In genomic region chr14:75126679-75127473, GRCh38 we compare ENCODE assay signal across 1 cellular context.
TF ChIP-seq lines count a peak whose summit lies in the region.

Gene NEK9, minus strand, starts transcription at chr14:75127048. Its CDS starts 127 bp downstream, at chr14:75126921.

TF ChIP-seq in HepG2, 621 proteins besides CTCF, POLR2A, EP300 and RAD21 (continued from another document and continues in another):
- TF ChIP-seq, protein P1, sequence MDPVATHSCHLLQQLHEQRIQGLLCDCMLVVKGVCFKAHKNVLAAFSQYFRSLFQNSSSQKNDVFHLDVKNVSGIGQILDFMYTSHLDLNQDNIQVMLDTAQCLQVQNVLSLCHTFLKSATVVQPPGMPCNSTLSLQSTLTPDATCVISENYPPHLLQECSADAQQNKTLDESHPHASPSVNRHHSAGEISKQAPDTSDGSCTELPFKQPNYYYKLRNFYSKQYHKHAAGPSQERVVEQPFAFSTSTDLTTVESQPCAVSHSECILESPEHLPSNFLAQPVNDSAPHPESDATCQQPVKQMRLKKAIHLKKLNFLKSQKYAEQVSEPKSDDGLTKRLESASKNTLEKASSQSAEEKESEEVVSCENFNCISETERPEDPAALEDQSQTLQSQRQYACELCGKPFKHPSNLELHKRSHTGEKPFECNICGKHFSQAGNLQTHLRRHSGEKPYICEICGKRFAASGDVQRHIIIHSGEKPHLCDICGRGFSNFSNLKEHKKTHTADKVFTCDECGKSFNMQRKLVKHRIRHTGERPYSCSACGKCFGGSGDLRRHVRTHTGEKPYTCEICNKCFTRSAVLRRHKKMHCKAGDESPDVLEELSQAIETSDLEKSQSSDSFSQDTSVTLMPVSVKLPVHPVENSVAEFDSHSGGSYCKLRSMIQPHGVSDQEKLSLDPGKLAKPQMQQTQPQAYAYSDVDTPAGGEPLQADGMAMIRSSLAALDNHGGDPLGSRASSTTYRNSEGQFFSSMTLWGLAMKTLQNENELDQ (CRISPR knock-in tag; IDR thresholded peaks at IDR 0.05; ENCODE audit: borderline replicate concordance), result no peak
- no peak for TF ChIP-seq JDP2 (CRISPR knock-in tag; IDR thresholded peaks at IDR 0.05; ENCODE audit: borderline replicate concordance)
- no peak; the same call in 1 of the 2 replicates for TF ChIP-seq NR3C1 (CRISPR knock-in tag; IDR thresholded peaks at IDR 0.05)
- TF ChIP-seq ELF4 (CRISPR knock-in tag; IDR thresholded peaks at IDR 0.05; ENCODE audit: borderline replicate concordance), result peak; percentile 77
- TF ChIP-seq TP53 (CRISPR knock-in tag; conservative IDR thresholded peaks at IDR 0.05), result peak; percentile 73; the same call in 1 of the 2 replicates
- TF ChIP-seq ZNF557 (CRISPR knock-in tag; IDR thresholded peaks at IDR 0.05), result no peak
- TF ChIP-seq MEIS1 (CRISPR knock-in tag; IDR thresholded peaks at IDR 0.05; ENCODE audit: borderline replicate concordance), result 0 out of 2 replicates have a peak, but pooled peaks have one; percentile 42
- TF ChIP-seq, protein P2, sequence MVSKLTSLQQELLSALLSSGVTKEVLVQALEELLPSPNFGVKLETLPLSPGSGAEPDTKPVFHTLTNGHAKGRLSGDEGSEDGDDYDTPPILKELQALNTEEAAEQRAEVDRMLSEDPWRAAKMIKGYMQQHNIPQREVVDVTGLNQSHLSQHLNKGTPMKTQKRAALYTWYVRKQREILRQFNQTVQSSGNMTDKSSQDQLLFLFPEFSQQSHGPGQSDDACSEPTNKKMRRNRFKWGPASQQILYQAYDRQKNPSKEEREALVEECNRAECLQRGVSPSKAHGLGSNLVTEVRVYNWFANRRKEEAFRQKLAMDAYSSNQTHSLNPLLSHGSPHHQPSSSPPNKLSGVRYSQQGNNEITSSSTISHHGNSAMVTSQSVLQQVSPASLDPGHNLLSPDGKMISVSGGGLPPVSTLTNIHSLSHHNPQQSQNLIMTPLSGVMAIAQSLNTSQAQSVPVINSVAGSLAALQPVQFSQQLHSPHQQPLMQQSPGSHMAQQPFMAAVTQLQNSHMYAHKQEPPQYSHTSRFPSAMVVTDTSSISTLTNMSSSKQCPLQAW (CRISPR knock-in tag; IDR thresholded peaks at IDR 0.05), result peak; percentile 92
- peak; percentile 78 for TF ChIP-seq ATF7-NPFF (CRISPR knock-in tag; IDR thresholded peaks at IDR 0.05; ENCODE audit: low read depth)
- no peak for TF ChIP-seq ZNF652 (CRISPR knock-in tag; IDR thresholded peaks at IDR 0.05; ENCODE audit: borderline replicate concordance, low read depth)
- no peak for TF ChIP-seq KAT2B (IDR thresholded peaks at IDR 0.05; ENCODE audit: borderline replicate concordance, low read depth, low read length)
- TF ChIP-seq PLRG1 (conservative IDR thresholded peaks at IDR 0.05), result no peak
- 0 out of 2 replicates have a peak, but pooled peaks have one; percentile 38 for TF ChIP-seq ZNF160 (CRISPR knock-in tag; IDR thresholded peaks at IDR 0.05)
- TF ChIP-seq ZNF598 (CRISPR knock-in tag; IDR thresholded peaks at IDR 0.05; ENCODE audit: borderline replicate concordance), result peak; percentile 77; the same call in 1 of the 2 replicates
- no peak for TF ChIP-seq U2AF2 (IDR thresholded peaks at IDR 0.05; ENCODE audit: low read depth, low read length)
- TF ChIP-seq, protein P3, sequence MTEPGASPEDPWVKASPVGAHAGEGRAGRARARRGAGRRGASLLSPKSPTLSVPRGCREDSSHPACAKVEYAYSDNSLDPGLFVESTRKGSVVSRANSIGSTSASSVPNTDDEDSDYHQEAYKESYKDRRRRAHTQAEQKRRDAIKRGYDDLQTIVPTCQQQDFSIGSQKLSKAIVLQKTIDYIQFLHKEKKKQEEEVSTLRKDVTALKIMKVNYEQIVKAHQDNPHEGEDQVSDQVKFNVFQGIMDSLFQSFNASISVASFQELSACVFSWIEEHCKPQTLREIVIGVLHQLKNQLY (CRISPR knock-in tag; IDR thresholded peaks at IDR 0.05), result 0 out of 2 replicates have a peak, but pooled peaks have one; percentile 34
- TF ChIP-seq, protein P4, sequence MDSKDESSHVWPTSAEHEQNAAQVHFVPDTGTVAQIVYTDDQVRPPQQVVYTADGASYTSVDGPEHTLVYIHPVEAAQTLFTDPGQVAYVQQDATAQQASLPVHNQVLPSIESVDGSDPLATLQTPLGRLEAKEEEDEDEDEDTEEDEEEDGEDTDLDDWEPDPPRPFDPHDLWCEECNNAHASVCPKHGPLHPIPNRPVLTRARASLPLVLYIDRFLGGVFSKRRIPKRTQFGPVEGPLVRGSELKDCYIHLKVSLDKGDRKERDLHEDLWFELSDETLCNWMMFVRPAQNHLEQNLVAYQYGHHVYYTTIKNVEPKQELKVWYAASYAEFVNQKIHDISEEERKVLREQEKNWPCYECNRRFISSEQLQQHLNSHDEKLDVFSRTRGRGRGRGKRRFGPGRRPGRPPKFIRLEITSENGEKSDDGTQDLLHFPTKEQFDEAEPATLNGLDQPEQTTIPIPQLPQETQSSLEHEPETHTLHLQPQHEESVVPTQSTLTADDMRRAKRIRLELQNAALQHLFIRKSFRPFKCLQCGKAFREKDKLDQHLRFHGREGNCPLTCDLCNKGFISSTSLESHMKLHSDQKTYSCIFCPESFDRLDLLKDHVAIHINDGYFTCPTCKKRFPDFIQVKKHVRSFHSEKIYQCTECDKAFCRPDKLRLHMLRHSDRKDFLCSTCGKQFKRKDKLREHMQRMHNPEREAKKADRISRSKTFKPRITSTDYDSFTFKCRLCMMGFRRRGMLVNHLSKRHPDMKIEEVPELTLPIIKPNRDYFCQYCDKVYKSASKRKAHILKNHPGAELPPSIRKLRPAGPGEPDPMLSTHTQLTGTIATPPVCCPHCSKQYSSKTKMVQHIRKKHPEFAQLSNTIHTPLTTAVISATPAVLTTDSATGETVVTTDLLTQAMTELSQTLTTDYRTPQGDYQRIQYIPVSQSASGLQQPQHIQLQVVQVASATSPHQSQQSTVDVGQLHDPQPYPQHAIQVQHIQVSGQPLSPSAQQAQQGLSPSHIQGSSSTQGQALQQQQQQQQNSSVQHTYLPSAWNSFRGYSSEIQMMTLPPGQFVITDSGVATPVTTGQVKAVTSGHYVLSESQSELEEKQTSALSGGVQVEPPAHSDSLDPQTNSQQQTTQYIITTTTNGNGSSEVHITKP (CRISPR knock-in tag; IDR thresholded peaks at IDR 0.05; ENCODE audit: low read depth), result peak; percentile 94
- peak; percentile 85 for TF ChIP-seq ZNF543 (CRISPR knock-in tag; IDR thresholded peaks at IDR 0.05)
- peak; percentile 58; the same call in 1 of the 2 replicates for TF ChIP-seq ZNF615 (CRISPR knock-in tag; IDR thresholded peaks at IDR 0.05; ENCODE audit: borderline replicate concordance)
- TF ChIP-seq FOXJ3 (CRISPR knock-in tag; IDR thresholded peaks at IDR 0.05; ENCODE audit: borderline replicate concordance), result no peak; the same call in 1 of the 2 replicates
- TF ChIP-seq ZEB1 (IDR thresholded peaks at IDR 0.05; ENCODE audit: insufficient replicate concordance, low read depth), result no peak
- TF ChIP-seq, protein P5, sequence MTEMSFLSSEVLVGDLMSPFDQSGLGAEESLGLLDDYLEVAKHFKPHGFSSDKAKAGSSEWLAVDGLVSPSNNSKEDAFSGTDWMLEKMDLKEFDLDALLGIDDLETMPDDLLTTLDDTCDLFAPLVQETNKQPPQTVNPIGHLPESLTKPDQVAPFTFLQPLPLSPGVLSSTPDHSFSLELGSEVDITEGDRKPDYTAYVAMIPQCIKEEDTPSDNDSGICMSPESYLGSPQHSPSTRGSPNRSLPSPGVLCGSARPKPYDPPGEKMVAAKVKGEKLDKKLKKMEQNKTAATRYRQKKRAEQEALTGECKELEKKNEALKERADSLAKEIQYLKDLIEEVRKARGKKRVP (CRISPR knock-in tag; IDR thresholded peaks at IDR 0.05), result no peak; a peak in 1 of 4 replicates
- no peak; the same call in 1 of the 2 replicates for TF ChIP-seq SNAPC2 (CRISPR knock-in tag; IDR thresholded peaks at IDR 0.05)
- TF ChIP-seq HNRNPLL (IDR thresholded peaks at IDR 0.05; ENCODE audit: low read depth, low read length, poor library complexity, severe bottlenecking), result peak; percentile 65
- TF ChIP-seq, protein P6, sequence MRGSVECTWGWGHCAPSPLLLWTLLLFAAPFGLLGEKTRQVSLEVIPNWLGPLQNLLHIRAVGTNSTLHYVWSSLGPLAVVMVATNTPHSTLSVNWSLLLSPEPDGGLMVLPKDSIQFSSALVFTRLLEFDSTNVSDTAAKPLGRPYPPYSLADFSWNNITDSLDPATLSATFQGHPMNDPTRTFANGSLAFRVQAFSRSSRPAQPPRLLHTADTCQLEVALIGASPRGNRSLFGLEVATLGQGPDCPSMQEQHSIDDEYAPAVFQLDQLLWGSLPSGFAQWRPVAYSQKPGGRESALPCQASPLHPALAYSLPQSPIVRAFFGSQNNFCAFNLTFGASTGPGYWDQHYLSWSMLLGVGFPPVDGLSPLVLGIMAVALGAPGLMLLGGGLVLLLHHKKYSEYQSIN (CRISPR knock-in tag; IDR thresholded peaks at IDR 0.05; ENCODE audit: borderline replicate concordance), result no peak
- TF ChIP-seq, protein P7, sequence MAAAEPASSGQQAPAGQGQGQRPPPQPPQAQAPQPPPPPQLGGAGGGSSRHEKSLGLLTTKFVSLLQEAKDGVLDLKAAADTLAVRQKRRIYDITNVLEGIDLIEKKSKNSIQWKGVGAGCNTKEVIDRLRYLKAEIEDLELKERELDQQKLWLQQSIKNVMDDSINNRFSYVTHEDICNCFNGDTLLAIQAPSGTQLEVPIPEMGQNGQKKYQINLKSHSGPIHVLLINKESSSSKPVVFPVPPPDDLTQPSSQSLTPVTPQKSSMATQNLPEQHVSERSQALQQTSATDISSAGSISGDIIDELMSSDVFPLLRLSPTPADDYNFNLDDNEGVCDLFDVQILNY (CRISPR knock-in tag; conservative IDR thresholded peaks at IDR 0.05), result peak; percentile 59; the same call in 1 of the 2 replicates
- TF ChIP-seq, protein P8, sequence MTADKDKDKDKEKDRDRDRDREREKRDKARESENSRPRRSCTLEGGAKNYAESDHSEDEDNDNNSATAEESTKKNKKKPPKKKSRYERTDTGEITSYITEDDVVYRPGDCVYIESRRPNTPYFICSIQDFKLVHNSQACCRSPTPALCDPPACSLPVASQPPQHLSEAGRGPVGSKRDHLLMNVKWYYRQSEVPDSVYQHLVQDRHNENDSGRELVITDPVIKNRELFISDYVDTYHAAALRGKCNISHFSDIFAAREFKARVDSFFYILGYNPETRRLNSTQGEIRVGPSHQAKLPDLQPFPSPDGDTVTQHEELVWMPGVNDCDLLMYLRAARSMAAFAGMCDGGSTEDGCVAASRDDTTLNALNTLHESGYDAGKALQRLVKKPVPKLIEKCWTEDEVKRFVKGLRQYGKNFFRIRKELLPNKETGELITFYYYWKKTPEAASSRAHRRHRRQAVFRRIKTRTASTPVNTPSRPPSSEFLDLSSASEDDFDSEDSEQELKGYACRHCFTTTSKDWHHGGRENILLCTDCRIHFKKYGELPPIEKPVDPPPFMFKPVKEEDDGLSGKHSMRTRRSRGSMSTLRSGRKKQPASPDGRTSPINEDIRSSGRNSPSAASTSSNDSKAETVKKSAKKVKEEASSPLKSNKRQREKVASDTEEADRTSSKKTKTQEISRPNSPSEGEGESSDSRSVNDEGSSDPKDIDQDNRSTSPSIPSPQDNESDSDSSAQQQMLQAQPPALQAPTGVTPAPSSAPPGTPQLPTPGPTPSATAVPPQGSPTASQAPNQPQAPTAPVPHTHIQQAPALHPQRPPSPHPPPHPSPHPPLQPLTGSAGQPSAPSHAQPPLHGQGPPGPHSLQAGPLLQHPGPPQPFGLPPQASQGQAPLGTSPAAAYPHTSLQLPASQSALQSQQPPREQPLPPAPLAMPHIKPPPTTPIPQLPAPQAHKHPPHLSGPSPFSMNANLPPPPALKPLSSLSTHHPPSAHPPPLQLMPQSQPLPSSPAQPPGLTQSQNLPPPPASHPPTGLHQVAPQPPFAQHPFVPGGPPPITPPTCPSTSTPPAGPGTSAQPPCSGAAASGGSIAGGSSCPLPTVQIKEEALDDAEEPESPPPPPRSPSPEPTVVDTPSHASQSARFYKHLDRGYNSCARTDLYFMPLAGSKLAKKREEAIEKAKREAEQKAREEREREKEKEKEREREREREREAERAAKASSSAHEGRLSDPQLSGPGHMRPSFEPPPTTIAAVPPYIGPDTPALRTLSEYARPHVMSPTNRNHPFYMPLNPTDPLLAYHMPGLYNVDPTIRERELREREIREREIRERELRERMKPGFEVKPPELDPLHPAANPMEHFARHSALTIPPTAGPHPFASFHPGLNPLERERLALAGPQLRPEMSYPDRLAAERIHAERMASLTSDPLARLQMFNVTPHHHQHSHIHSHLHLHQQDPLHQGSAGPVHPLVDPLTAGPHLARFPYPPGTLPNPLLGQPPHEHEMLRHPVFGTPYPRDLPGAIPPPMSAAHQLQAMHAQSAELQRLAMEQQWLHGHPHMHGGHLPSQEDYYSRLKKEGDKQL (CRISPR knock-in tag; IDR thresholded peaks at IDR 0.05; ENCODE audit: low read depth), result no peak
- peak; percentile 92 for TF ChIP-seq THAP11 (CRISPR knock-in tag; IDR thresholded peaks at IDR 0.05)
- TF ChIP-seq, protein P9, sequence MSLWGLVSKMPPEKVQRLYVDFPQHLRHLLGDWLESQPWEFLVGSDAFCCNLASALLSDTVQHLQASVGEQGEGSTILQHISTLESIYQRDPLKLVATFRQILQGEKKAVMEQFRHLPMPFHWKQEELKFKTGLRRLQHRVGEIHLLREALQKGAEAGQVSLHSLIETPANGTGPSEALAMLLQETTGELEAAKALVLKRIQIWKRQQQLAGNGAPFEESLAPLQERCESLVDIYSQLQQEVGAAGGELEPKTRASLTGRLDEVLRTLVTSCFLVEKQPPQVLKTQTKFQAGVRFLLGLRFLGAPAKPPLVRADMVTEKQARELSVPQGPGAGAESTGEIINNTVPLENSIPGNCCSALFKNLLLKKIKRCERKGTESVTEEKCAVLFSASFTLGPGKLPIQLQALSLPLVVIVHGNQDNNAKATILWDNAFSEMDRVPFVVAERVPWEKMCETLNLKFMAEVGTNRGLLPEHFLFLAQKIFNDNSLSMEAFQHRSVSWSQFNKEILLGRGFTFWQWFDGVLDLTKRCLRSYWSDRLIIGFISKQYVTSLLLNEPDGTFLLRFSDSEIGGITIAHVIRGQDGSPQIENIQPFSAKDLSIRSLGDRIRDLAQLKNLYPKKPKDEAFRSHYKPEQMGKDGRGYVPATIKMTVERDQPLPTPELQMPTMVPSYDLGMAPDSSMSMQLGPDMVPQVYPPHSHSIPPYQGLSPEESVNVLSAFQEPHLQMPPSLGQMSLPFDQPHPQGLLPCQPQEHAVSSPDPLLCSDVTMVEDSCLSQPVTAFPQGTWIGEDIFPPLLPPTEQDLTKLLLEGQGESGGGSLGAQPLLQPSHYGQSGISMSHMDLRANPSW (CRISPR knock-in tag; IDR thresholded peaks at IDR 0.05; ENCODE audit: borderline replicate concordance), result peak; percentile 40; the same call in 1 of the 2 replicates
- TF ChIP-seq SRY (CRISPR knock-in tag; IDR thresholded peaks at IDR 0.05), result peak; percentile 30; the same call in 1 of the 2 replicates
- no peak for TF ChIP-seq AKAP8 (CRISPR knock-in tag; IDR thresholded peaks at IDR 0.05)
- no peak for TF ChIP-seq ZFP62 (CRISPR knock-in tag; IDR thresholded peaks at IDR 0.05)
- TF ChIP-seq ETV5 (CRISPR knock-in tag; IDR thresholded peaks at IDR 0.05; ENCODE audit: borderline replicate concordance), result peak; percentile 43; the same call in 1 of the 2 replicates
- TF ChIP-seq ZNF841 (CRISPR knock-in tag; IDR thresholded peaks at IDR 0.05; ENCODE audit: borderline replicate concordance), result no peak
- TF ChIP-seq ZNF589 (CRISPR knock-in tag; conservative IDR thresholded peaks at IDR 0.05), result peak; percentile 19; the same call in 1 of the 2 replicates
- peak; percentile 94 for TF ChIP-seq AGO2 (optimal IDR thresholded peaks at IDR 0.05; ENCODE audit: low read depth, low read length)
